Comparison of ENCODE assay signal across 8 cellular contexts in the genomic region with DNA sequence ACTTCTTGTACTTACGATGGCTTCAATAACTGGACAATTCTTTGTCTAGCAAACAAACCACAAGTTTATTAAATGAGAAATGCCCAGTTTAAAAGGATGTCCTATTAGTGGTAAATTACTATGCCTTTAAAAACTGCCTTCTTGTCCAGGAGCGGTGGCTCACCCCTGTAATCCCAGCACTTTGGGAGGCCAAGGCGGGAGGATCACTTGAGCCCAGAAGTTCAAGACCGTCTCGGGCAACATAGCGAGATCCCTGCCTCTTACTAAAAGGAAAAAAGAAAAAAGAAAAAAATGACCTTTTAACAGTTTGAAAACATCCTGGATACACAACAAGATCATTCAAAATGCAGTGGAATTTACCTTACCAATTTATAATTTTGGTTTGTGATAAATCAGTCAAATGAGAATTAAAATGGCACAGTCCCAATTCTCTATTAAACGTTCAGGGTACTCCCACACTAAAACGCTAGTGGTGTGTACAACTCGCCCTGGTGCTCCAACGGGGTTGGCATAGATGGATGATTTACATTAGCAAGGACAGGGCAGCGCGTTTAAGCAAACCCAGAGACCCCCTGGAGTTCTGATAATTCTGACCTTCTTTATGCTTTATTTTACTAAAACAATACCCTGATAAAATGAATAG. TPM values are rescaled to one million over a fixed set of nuclear protein-coding genes. Genes with fewer than 3 reads are reported as not detected.
DNase-seq lines count a peak whose midpoint lies in the region; ATAC-seq and TF ChIP-seq lines count a peak whose summit lies in the region.

No MANE protein-coding gene starts in this region.

- peaks cover 73% of the 10 kb centered on the region for H3K79me2 ChIP-seq in ACC112 (ENCODE audit: control insufficient read depth, insufficient read depth, low read length, unreplicated experiment)

- no peak for TF ChIP-seq POLR2A in lower leg skin (IDR thresholded peaks at IDR 0.05)

- H3K4me3 ChIP-seq in ACC112 (ENCODE audit: low read depth, low read length) = peak overlapping the region; percentile 93
- peak overlapping the region; percentile 79 for H3K4me3 ChIP-seq in HFF-Myc (replicated peaks; ENCODE audit: low read depth, low read length)
- peak overlapping the region; percentile 62 for H3K4me3 ChIP-seq in lower leg skin (ENCODE audit: low read depth, poor library complexity, severe bottlenecking)
- peak overlapping the region; percentile 100 for H3K4me3 ChIP-seq in tibial artery

- H3K27me3 ChIP-seq in ACC112 (ENCODE audit: insufficient read depth, low read length) = no peaks in the 10 kb centered on the region
- H3K27me3 ChIP-seq in tibial artery = no peaks in the 10 kb centered on the region

- no peak overlapping the region for H2AFZ ChIP-seq in ACC112 (ENCODE audit: low read length, unreplicated experiment)

- H3K9me3 ChIP-seq in tibial artery = no peaks in the 10 kb centered on the region

- TF ChIP-seq CTCF in HFF-Myc (IDR thresholded peaks at IDR 0.05; ENCODE audit: low read depth, low read length, missing control alignments) (no peak), lower leg skin (IDR thresholded peaks at IDR 0.05) (no peak), tibial artery (IDR thresholded peaks at IDR 0.05) (no peak)

- DNase-seq in HFF-Myc (ENCODE audit: extremely low read depth, low read depth) (no peak), lower leg skin (ENCODE audit: low spot score in 2 of 2) (no peak), tibial artery (no peak), 8988T (no peak), NCI-H345 (lab: John Stamatoyannopoulos, UW) (no peak)

- ATAC-seq in HG02759 (IDR thresholded peaks at IDR 0.05; ENCODE audit: unreplicated experiment) = no peak

- H3K36me3 ChIP-seq in ACC112 (ENCODE audit: insufficient read depth, low read length) (no peaks in the 10 kb centered on the region; the same call in 1 of the 2 replicates), tibial artery (no peaks in the 10 kb centered on the region)

- intact Hi-C loops in lower leg skin (cut with DNase I; ENCODE audit: low total_unique reads) = no loop called here
- intact Hi-C loops in tibial artery (cut with DNase I; ENCODE audit: low total_unique reads) = no loop called here

- H3K27ac ChIP-seq in ACC112 (ENCODE audit: low read depth, low read length) = peak overlapping the region; percentile 91
- peak overlapping the region; percentile 97 for H3K27ac ChIP-seq in angular gyrus (ENCODE audit: low read depth, low read length)
- H3K27ac ChIP-seq in tibial artery = peak overlapping the region; percentile 100

- 27 to 31% methylated on average over 12 of the region's 12 CpGs for WGBS in lower leg skin, 2 donors

- peaks cover 31% of the 10 kb centered on the region for H3K4me1 ChIP-seq in ACC112 (ENCODE audit: control insufficient read depth, insufficient read depth, low read length, unreplicated experiment)
- peaks cover 0 to 38% (median 27%) of the 10 kb centered on the region in 4 donors for H3K4me1 ChIP-seq in tibial artery

RNA-seq across cellular contexts. Expression of a gene that starts 2.2 kb away (rescaled TPM):
- total RNA-seq in lower leg skin = 10 to 100 TPM; 10.9 to 12.3 (median 11.3) TPM
